18 cellular contexts compared by ENCODE assay signal in genomic region chr10:61635946-61636345, GRCh38. TPM values are rescaled to one million over a fixed set of nuclear protein-coding genes. Genes with fewer than 3 reads are reported as not detected.
DNase-seq lines count a peak whose midpoint lies in the region; FAIRE-seq and TF ChIP-seq lines count a peak whose summit lies in the region.
"Had no signal": no experiment of that assay in that cellular context is flagged by ENCODE, and none has a peak within 500 bp of the region (broad histone marks: within the 10 kb centered on the region; RNA-seq: fewer than 3 reads in every experiment).

No MANE protein-coding gene starts in this region.

- no peaks in the 10 kb centered on the region for H3K27me3 ChIP-seq in ACC112 (ENCODE audit: insufficient read depth, low read length)
- no peaks in the 10 kb centered on the region for H3K27me3 ChIP-seq in MG63
- no peaks in the 10 kb centered on the region for H3K27me3 ChIP-seq in bronchial epithelial cell (ENCODE audit: control insufficient read depth, insufficient read depth, low read length)
- H3K27me3 ChIP-seq in kidney epithelial cell (ENCODE audit: control insufficient read depth, insufficient read depth, low read length) = no peaks in the 10 kb centered on the region
- H3K27me3 ChIP-seq: hepatocyte had no signal

- no peaks in the 10 kb centered on the region for H3K79me2 ChIP-seq in ACC112 (ENCODE audit: control insufficient read depth, insufficient read depth, low read length, unreplicated experiment)
- H3K79me2 ChIP-seq: hepatocyte had no signal

- H3K4me1 ChIP-seq in ACC112 (ENCODE audit: control insufficient read depth, insufficient read depth, low read length, unreplicated experiment) (peaks cover 47% of the 10 kb centered on the region), kidney (ENCODE audit: control insufficient read depth in 1 of 2, insufficient read depth in 1 of 2, low read depth in 1 of 2, low read length in 2 of 2) (no peaks in the 10 kb centered on the region)
- H3K4me1 ChIP-seq: HAP-1 had no signal

- H3K9ac ChIP-seq in kidney (ENCODE audit: low read length in 2 of 2) = no peak overlapping the region

- no peak overlapping the region for H2AFZ ChIP-seq in ACC112 (ENCODE audit: low read length, unreplicated experiment)
- H2AFZ ChIP-seq: hepatocyte had no signal

- DNase-seq in MG63 (peak; percentile 21), bronchial epithelial cell (ENCODE audit: low read depth) (peak; percentile 90), kidney epithelial cell (ENCODE audit: low read depth) (peak; percentile 42), HTR-8/SVneo (ENCODE audit: insufficient read length, low spot score) (no peak), kidney (no peak), hippocampal formation (lab: John Stamatoyannopoulos, UW) (no peak)
- no peak for DNase-seq in activated CD8-positive, alpha-beta memory T cell treated with anti-CD3 and anti-CD28 coated beads for 24 hours
- DNase-seq: 8988T; activated CD4-positive, alpha-beta memory T cell treated with anti-CD3 and anti-CD28 coated beads for 36 hours; aorta; CD4-positive, alpha-beta memory T cell; effector memory CD4-positive, alpha-beta T cell; lower lobe of right lung; SHP77 treated with DMSO at 0.1 percent for 48 hours; small intestine had no signal

- H3K4me3 ChIP-seq in ACC112 (ENCODE audit: low read depth, low read length) = peak overlapping the region; percentile 7; the same call in 1 of the 2 replicates
- H3K4me3 ChIP-seq in MG63 = no peak overlapping the region
- no peak overlapping the region for H3K4me3 ChIP-seq in bronchial epithelial cell (ENCODE audit: low read depth, low read length)
- no peak overlapping the region for H3K4me3 ChIP-seq in kidney epithelial cell (ENCODE audit: low read depth, low read length)
- H3K4me3 ChIP-seq in kidney (ENCODE audit: low read length in 2 of 2) = no peak overlapping the region
- H3K4me3 ChIP-seq: HAP-1, hepatocyte, lower lobe of right lung had no signal

- FAIRE-seq in bronchial epithelial cell (lab: Jason Lieb, UNC) (no peak), HTR-8/SVneo (lab: Jason Lieb, UNC) (no peak), kidney (lab: Jason Lieb, UNC) (no peak)

- TF ChIP-seq CTCF in bronchial epithelial cell (IDR thresholded peaks at IDR 0.05; ENCODE audit: insufficient read depth, low read length, severe bottlenecking) (no peak), kidney epithelial cell (IDR thresholded peaks at IDR 0.05; ENCODE audit: insufficient read depth, low read length, poor library complexity, severe bottlenecking) (no peak), kidney (IDR thresholded peaks at IDR 0.05; ENCODE audit: borderline replicate concordance, extremely low read depth, insufficient read depth) (no peak)

- H3K27ac ChIP-seq in ACC112 (ENCODE audit: low read depth, low read length) (peak overlapping the region; percentile 78), kidney (ENCODE audit: low read depth in 2 of 2, low read length in 2 of 2) (no peak overlapping the region)
- H3K27ac ChIP-seq: hepatocyte, lower lobe of right lung had no signal

- H3K9me3 ChIP-seq in MG63 = no peaks in the 10 kb centered on the region
- H3K9me3 ChIP-seq in kidney (ENCODE audit: control insufficient read depth in 1 of 2, low read length in 2 of 2) = no peaks in the 10 kb centered on the region
- H3K9me3 ChIP-seq: HAP-1, lower lobe of right lung had no signal

- H3K36me3 ChIP-seq in ACC112 (ENCODE audit: insufficient read depth, low read length) (no peaks in the 10 kb centered on the region), MG63 (no peaks in the 10 kb centered on the region), bronchial epithelial cell (ENCODE audit: control insufficient read depth, insufficient read depth, low read length) (no peaks in the 10 kb centered on the region), kidney epithelial cell (ENCODE audit: control insufficient read depth, insufficient read depth, low read length) (no peaks in the 10 kb centered on the region), kidney (ENCODE audit: control insufficient read depth in 1 of 2, insufficient read depth in 2 of 2, low read length in 2 of 2) (no peaks in the 10 kb centered on the region)
- H3K36me3 ChIP-seq: HAP-1, lower lobe of right lung had no signal

- intact Hi-C loops in kidney (cut with DNase I) = no loop called here

RNA-seq across cellular contexts. Expression of gene CABCOCO1, which starts 26.8 kb away (rescaled TPM):
- 0.59 and 3.1 TPM in 2 replicates for total RNA-seq in MG63 (2014; rRNA removed; shearing (Covaris generic); ENCODE audit: low replicate concordance)
- not detected in 2 replicates for total RNA-seq in bronchial epithelial cell
- 0.07 and 0.33 TPM in 2 replicates for total RNA-seq in kidney epithelial cell
- total RNA-seq in kidney = 2.3 TPM
- 1.5 TPM for polyA plus RNA-seq in kidney (ENCODE audit: insufficient read depth, low read depth, low replicate concordance)
- total RNA-seq: activated CD4-positive, alpha-beta memory T cell treated with anti-CD3 and anti-CD28 coated beads for 36 hours; CD4-positive, alpha-beta memory T cell had no signal
- polyA plus RNA-seq: CD4-positive, alpha-beta memory T cell had no signal

Comparison
In these comparisons a context has a peak if more than half of its experiments do, and no peak if none do; other contexts are left out.
1. DNase-seq: peak in MG63 (single experiment), bronchial epithelial cell (single experiment) and kidney epithelial cell (single experiment); none in HTR-8/SVneo (single experiment), kidney (single experiment), hippocampal formation (0 of 2) and activated CD8-positive, alpha-beta memory T cell treated with anti-CD3 and anti-CD28 coated beads for 24 hours (single experiment).